In the genomic region with DNA sequence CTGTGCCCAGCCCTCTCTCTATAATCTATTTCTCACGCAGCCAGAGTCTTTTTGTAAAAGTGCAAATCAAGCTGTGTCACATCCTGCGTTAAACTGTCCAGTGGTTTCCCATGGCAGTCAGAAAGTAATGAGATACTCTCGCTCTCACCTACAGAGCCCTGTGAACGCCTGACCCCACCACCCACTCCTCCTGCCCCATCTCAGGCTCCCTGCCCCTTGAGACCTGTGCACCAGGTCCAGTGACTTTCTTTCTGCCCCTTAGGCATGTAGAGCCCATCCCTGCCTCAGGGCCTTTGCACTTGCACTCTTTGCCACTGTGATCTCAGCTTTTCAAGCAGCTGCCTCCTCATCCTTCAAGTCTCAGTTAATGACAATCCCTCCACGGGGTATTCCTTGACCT, we compare ENCODE assay signal across 28 cellular contexts.
"Had no signal": no experiment of that assay in that cellular context is flagged by ENCODE, and none has a peak within 500 bp of the region (broad histone marks: within the 10 kb centered on the region; RNA-seq: fewer than 3 reads in every experiment).

No MANE protein-coding gene starts in this region.

- DNase-seq: activated CD4-positive, alpha-beta memory T cell treated with anti-CD3 and anti-CD28 coated beads, Interleukin-2, amount 10 ng/mL, durations not matched to agents 7 days and 5 days; activated CD4-positive, alpha-beta T cell treated with anti-CD3 and anti-CD28 coated beads, Interleukin-2, amount 10 ng/mL, durations not matched to agents 7 days and 5 days; activated CD8-positive, alpha-beta memory T cell treated with anti-CD3 and anti-CD28 coated beads, Interleukin-2, amount 50 U/mL, for 48 hours; activated gamma-delta T cell; activated naive CD4-positive, alpha-beta T cell treated with anti-CD3 and anti-CD28 coated beads, Interleukin-2, amount 50 U/mL, for 16 hours; activated T-cell treated with anti-CD3 and anti-CD28 coated beads, Interleukin-2, amount 50 U/mL, for 24 hours; adrenal gland; aorta; endodermal cell; foreskin fibroblast; head of caudate nucleus; hippocampal formation; naive B cell; occipital lobe; stimulated activated CD4-positive, alpha-beta T cell treated with anti-CD3 and anti-CD28 coated beads, Interleukin-1b, Interleukin-23, amount 100 ng/mL, for 48 hours; stimulated activated CD4-positive, alpha-beta T cell treated with anti-CD3 and anti-CD28 coated beads, Interleukin-4, amount 100 ng/mL, for 4 hours; stimulated activated naive CD4-positive, alpha-beta T cell; tibial artery had no signal

- H3K4me3 ChIP-seq: adrenal gland, cardiac muscle cell, coronary artery, right atrium auricular region, smooth muscle cell, suprapubic skin, tibial artery had no signal

- H3K36me3 Mint-ChIP-seq: brain, mesothelial cell of epicardium, naive B cell had no signal

- H3K4me1 ChIP-seq: adrenal gland, tibial artery had no signal

- ATAC-seq: activated CD4-positive, CD25-positive, alpha-beta regulatory T cell treated with anti-CD3 and anti-CD28 coated beads, Interleukin-2, amount 50 U/mL, for 24 hours had no signal

- H3K4me3 Mint-ChIP-seq: activated CD4-positive, alpha-beta memory T cell treated with anti-CD3 and anti-CD28 coated beads, Interleukin-2, amount 10 ng/mL, durations not matched to agents 7 days and 5 days; activated CD4-positive, alpha-beta T cell treated with anti-CD3 and anti-CD28 coated beads, Interleukin-2, amount 10 ng/mL, durations not matched to agents 7 days and 5 days; activated T-cell treated with anti-CD3 and anti-CD28 coated beads, Interleukin-2, amount 50 U/mL, for 24 hours; brain; endodermal cell; mesothelial cell of epicardium; naive B cell; neural crest cell had no signal

- H3K36me3 ChIP-seq: adrenal gland, cardiac muscle cell, right atrium auricular region, suprapubic skin, tibial artery had no signal

- H3K9me3 ChIP-seq: adrenal gland, right atrium auricular region, suprapubic skin, tibial artery had no signal

- H3K27me3 Mint-ChIP-seq: activated CD4-positive, alpha-beta memory T cell treated with anti-CD3 and anti-CD28 coated beads, Interleukin-2, amount 10 ng/mL, durations not matched to agents 7 days and 5 days; activated CD4-positive, alpha-beta T cell treated with anti-CD3 and anti-CD28 coated beads, Interleukin-2, amount 10 ng/mL, durations not matched to agents 7 days and 5 days; activated T-cell treated with anti-CD3 and anti-CD28 coated beads, Interleukin-2, amount 50 U/mL, for 24 hours; brain; naive B cell had no signal

- H3K9me3 Mint-ChIP-seq: activated CD4-positive, alpha-beta memory T cell treated with anti-CD3 and anti-CD28 coated beads, Interleukin-2, amount 10 ng/mL, durations not matched to agents 7 days and 5 days; activated CD4-positive, alpha-beta T cell treated with anti-CD3 and anti-CD28 coated beads, Interleukin-2, amount 10 ng/mL, durations not matched to agents 7 days and 5 days; activated T-cell treated with anti-CD3 and anti-CD28 coated beads, Interleukin-2, amount 50 U/mL, for 24 hours; endodermal cell; mesothelial cell of epicardium; neural crest cell had no signal

- H3K27ac ChIP-seq: adrenal gland, cardiac muscle cell, coronary artery, right atrium auricular region, suprapubic skin, tibial artery, VCaP had no signal

- H3K27ac Mint-ChIP-seq: activated CD4-positive, alpha-beta memory T cell treated with anti-CD3 and anti-CD28 coated beads, Interleukin-2, amount 10 ng/mL, durations not matched to agents 7 days and 5 days; activated CD4-positive, alpha-beta T cell treated with anti-CD3 and anti-CD28 coated beads, Interleukin-2, amount 10 ng/mL, durations not matched to agents 7 days and 5 days; activated T-cell treated with anti-CD3 and anti-CD28 coated beads, Interleukin-2, amount 50 U/mL, for 24 hours; endodermal cell; mesothelial cell of epicardium had no signal

- H3K4me1 Mint-ChIP-seq: mesothelial cell of epicardium had no signal
